In genomic region chr11:44852952-44853351, GRCh38 we compare ENCODE assay signal across 18 cellular contexts.
"Had no signal": no experiment of that assay in that cellular context is flagged by ENCODE, and none has a peak within 500 bp of the region (broad histone marks: within the 10 kb centered on the region; RNA-seq: fewer than 3 reads in every experiment).

No MANE protein-coding gene starts in this region.

- H2AFZ ChIP-seq: hepatocyte, parathyroid adenoma had no signal

- H3K4me2 ChIP-seq: hepatocyte had no signal

- H3K4me1 ChIP-seq: parathyroid adenoma, psoas muscle, suprapubic skin had no signal

- H3K4me3 ChIP-seq: hepatocyte, psoas muscle, suprapubic skin, thyroid gland had no signal

- FAIRE-seq: endometrium, small intestine, urothelium cell line had no signal

- ATAC-seq: esophagus mucosa, left colon, psoas muscle had no signal

- H3K9ac ChIP-seq: parathyroid adenoma had no signal

- H3K4me3 Mint-ChIP-seq: naive B cell, nephron, type B pancreatic cell had no signal

- H3K9me3 Mint-ChIP-seq: nephron, type B pancreatic cell had no signal

- H3K4me1 Mint-ChIP-seq: naive B cell had no signal

- H3K27ac Mint-ChIP-seq: type B pancreatic cell had no signal

- H3K27ac ChIP-seq: hepatocyte, parathyroid adenoma, psoas muscle, suprapubic skin, thyroid gland had no signal

- H3K9me3 ChIP-seq: psoas muscle, suprapubic skin, thyroid gland had no signal

- DNase-seq: effector memory CD4-positive, alpha-beta T cell; head of caudate nucleus; left colon; mesendoderm; naive B cell; psoas muscle; small intestine; stimulated activated CD4-positive, alpha-beta T cell treated with anti-CD3 and anti-CD28 coated beads, Interleukin-12 subunit alpha, Interleukin-12 subunit beta, amount 100 ng/mL, for 4 hours; stimulated activated naive CD4-positive, alpha-beta T cell; thyroid gland had no signal

- H3K27me3 ChIP-seq: hepatocyte, suprapubic skin, thyroid gland had no signal

- H3K79me2 ChIP-seq: hepatocyte, parathyroid adenoma had no signal

- H3K36me3 ChIP-seq: suprapubic skin, thyroid gland had no signal

- H3K27me3 Mint-ChIP-seq: type B pancreatic cell had no signal
